ENCODE assay signal across 27 cellular contexts in the genomic region with DNA sequence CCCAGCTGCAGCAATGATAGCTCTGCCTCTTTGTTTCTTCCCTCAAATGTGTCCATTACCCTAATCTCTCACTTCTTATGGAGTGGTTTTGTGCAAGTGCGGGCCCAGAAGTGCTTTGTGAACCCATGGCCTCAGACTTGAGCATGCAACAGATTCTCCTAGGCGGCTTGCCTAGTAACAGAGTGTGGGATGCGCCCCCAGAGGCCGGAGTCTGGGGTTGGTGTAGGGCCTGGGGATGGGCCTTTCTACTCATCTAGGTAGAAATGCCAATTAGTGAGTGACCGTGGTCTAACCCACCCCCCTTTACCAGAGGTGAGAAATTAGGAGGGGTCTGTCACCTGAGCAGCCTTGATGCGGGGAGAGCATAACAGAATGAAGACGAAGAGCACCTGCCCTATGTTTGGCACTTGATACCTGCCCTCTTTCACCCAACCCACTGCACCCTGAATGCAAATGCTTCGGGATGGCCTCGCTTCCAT. TPM values are rescaled to one million over a fixed set of nuclear protein-coding genes. Genes with fewer than 3 reads are reported as not detected.
"Had no signal": no experiment of that assay in that cellular context is flagged by ENCODE, and none has a peak within 500 bp of the region (broad histone marks: within the 10 kb centered on the region; RNA-seq: fewer than 3 reads in every experiment).

No MANE protein-coding gene starts in this region.

- H3K36me3 Mint-ChIP-seq: immature natural killer cell, mesothelial cell of epicardium, natural killer cell had no signal

- DNase-seq: activated B cell treated with CpG ODN at 0.5 μM for 24 hours; activated CD4-positive, alpha-beta T cell treated with anti-CD3 and anti-CD28 coated beads for 36 hours; activated CD4-positive, alpha-beta T cell treated with anti-CD3 and anti-CD28 coated beads, Interleukin-2, amount 50 U/mL, for 48 hours; activated gamma-delta T cell; colonic mucosa; endodermal cell; heart right ventricle; immature natural killer cell; natural killer cell; stimulated activated CD4-positive, alpha-beta T cell treated with anti-CD3 and anti-CD28 coated beads, Interleukin-4, amount 100 ng/mL, for 24 hours; stomach; T1000; transverse colon had no signal

- H3K4me3 Mint-ChIP-seq: activated B cell treated with CpG ODN at 0.5 μM for 24 hours; activated CD4-positive, alpha-beta T cell treated with anti-CD3 and anti-CD28 coated beads for 36 hours; activated T-helper 1 cell treated with anti-CD3 and anti-CD28 coated beads, Interleukin-12 subunit alpha, Interleukin-12 subunit beta, Interleukin-2, Interleukin-4 antibody, amounts not matched to agents 30 ng/mL and 10 ng/mL and 1 ng/mL, durations not matched to agents 14 hours and 24 hours and 36 hours; central memory CD8-positive, alpha-beta T cell; endodermal cell; immature natural killer cell; mesothelial cell of epicardium; natural killer cell had no signal

- H3K4me1 ChIP-seq: ascending aorta, colonic mucosa, heart right ventricle, prostate gland, stomach, transverse colon had no signal

- H3K36me3 ChIP-seq: ascending aorta, colonic mucosa, heart right ventricle, ovary, prostate gland, stomach, transverse colon had no signal

- H3K4me3 ChIP-seq: ascending aorta, colonic mucosa, heart right ventricle, lung, ovary, prostate gland, stomach, transverse colon had no signal

- H3K27ac Mint-ChIP-seq: activated B cell treated with CpG ODN at 0.5 μM for 24 hours; activated CD4-positive, alpha-beta T cell treated with anti-CD3 and anti-CD28 coated beads for 36 hours; activated naive CD4-positive, alpha-beta T cell treated with anti-CD3 and anti-CD28 coated beads, Interleukin-2, amount 50 U/mL, for 72 hours; activated T-helper 1 cell treated with anti-CD3 and anti-CD28 coated beads, Interleukin-12 subunit alpha, Interleukin-12 subunit beta, Interleukin-2, Interleukin-4 antibody, amounts not matched to agents 30 ng/mL and 10 ng/mL and 1 ng/mL, durations not matched to agents 14 hours and 24 hours and 36 hours; endodermal cell; immature natural killer cell; mesothelial cell of epicardium; natural killer cell had no signal

- H3K9me3 Mint-ChIP-seq: activated T-helper 1 cell treated with anti-CD3 and anti-CD28 coated beads, Interleukin-12 subunit alpha, Interleukin-12 subunit beta, Interleukin-2, Interleukin-4 antibody, amounts not matched to agents 30 ng/mL and 10 ng/mL and 1 ng/mL, durations not matched to agents 14 hours and 24 hours and 36 hours; central memory CD8-positive, alpha-beta T cell; natural killer cell had no signal

- H3K27me3 ChIP-seq: ascending aorta, colonic mucosa, ovary had no signal

- H3K9me3 ChIP-seq: colonic mucosa, prostate gland, transverse colon had no signal

- H3K27ac ChIP-seq: ascending aorta, colonic mucosa, heart right ventricle, ovary, prostate gland, stomach, transverse colon had no signal

- H3K4me1 Mint-ChIP-seq: activated B cell treated with CpG ODN at 0.5 μM for 24 hours; activated CD4-positive, alpha-beta T cell treated with anti-CD3 and anti-CD28 coated beads for 36 hours; central memory CD8-positive, alpha-beta T cell; immature natural killer cell; mesothelial cell of epicardium; natural killer cell had no signal

- ATAC-seq: activated CD4-positive, alpha-beta T cell treated with anti-CD3 and anti-CD28 coated beads for 36 hours; activated naive CD4-positive, alpha-beta T cell treated with anti-CD3 and anti-CD28 coated beads, Interleukin-2, amount 50 U/mL, for 72 hours; heart right ventricle; natural killer cell had no signal

RNA-seq across cellular contexts. Expression of a gene that starts 7.0 kb away (rescaled TPM):
- total RNA-seq: activated B cell treated with CpG ODN at 0.5 μM for 24 hours; activated CD4-positive, alpha-beta T cell treated with anti-CD3 and anti-CD28 coated beads for 36 hours; activated naive CD4-positive, alpha-beta T cell treated with anti-CD3 and anti-CD28 coated beads, Interleukin-2, amount 50 U/mL, for 72 hours; activated T-helper 1 cell treated with anti-CD3 and anti-CD28 coated beads, Interleukin-12 subunit alpha, Interleukin-12 subunit beta, Interleukin-2, Interleukin-4 antibody, amounts not matched to agents 30 ng/mL and 10 ng/mL and 1 ng/mL, durations not matched to agents 14 hours and 24 hours and 36 hours; ascending aorta; endodermal cell; fibroblast of lung; heart right ventricle; lung; mesothelial cell of epicardium; natural killer cell; prostate gland; T-helper 1 cell treated with Interleukin-12 subunit alpha and Interleukin-12 subunit beta and Interleukin-4 antibody, amounts not matched to agents 30 ng/mL and 1 ng/mL, for 36 hours; transverse colon had no signal
- polyA plus RNA-seq: fibroblast of lung, immature natural killer cell, stomach had no signal

RNA-seq across cellular contexts. Expression of a gene that starts 8.4 kb away (rescaled TPM):
- total RNA-seq: activated B cell treated with CpG ODN at 0.5 μM for 24 hours; activated CD4-positive, alpha-beta T cell treated with anti-CD3 and anti-CD28 coated beads for 36 hours; activated naive CD4-positive, alpha-beta T cell treated with anti-CD3 and anti-CD28 coated beads, Interleukin-2, amount 50 U/mL, for 72 hours; activated T-helper 1 cell treated with anti-CD3 and anti-CD28 coated beads, Interleukin-12 subunit alpha, Interleukin-12 subunit beta, Interleukin-2, Interleukin-4 antibody, amounts not matched to agents 30 ng/mL and 10 ng/mL and 1 ng/mL, durations not matched to agents 14 hours and 24 hours and 36 hours; ascending aorta; colonic mucosa; endodermal cell; fibroblast of lung; heart right ventricle; kidney epithelial cell; left lobe of liver; lung; mesothelial cell of epicardium; natural killer cell; ovary; prostate gland; stomach; T-helper 1 cell treated with Interleukin-12 subunit alpha and Interleukin-12 subunit beta and Interleukin-4 antibody, amounts not matched to agents 30 ng/mL and 1 ng/mL, for 36 hours; temporal lobe; transverse colon had no signal
- polyA plus RNA-seq: adipose tissue, fibroblast of lung, heart right ventricle, immature natural killer cell, lung, stomach had no signal

RNA-seq across cellular contexts. Expression of a gene that starts 39.8 kb away (rescaled TPM):
- total RNA-seq: activated B cell treated with CpG ODN at 0.5 μM for 24 hours had no signal
